22 cellular contexts compared by ENCODE assay signal in the genomic region with DNA sequence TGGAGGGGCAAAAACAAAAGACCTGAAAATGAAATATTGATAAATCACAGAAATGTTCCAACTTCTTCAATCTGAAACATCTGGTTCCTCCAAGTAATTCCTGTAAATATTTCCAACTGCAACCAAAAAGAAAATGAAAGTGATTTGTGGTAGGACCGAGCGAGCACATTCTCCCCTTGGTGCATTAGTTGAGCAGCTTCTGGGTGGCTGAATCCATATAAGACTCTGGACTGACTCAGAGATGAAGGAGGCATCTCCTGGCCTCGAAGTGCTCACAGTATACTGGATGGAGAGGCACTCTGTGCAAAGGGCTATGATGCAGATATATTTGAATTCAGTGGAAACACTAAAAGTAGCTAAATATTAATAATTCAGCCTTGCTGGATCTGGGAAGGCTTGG.
A peak's percentile ranks its signal among the peaks of the same experiment; 100 is the strongest.
DNase-seq lines count a peak whose midpoint lies in the region; ATAC-seq and TF ChIP-seq lines count a peak whose summit lies in the region.
"Had no signal": no experiment of that assay in that cellular context is flagged by ENCODE, and none has a peak within 500 bp of the region (broad histone marks: within the 10 kb centered on the region; RNA-seq: fewer than 3 reads in every experiment).

No MANE protein-coding gene starts in this region.

- no peak for DNase-seq in Right ventricle myocardium inferior (ENCODE audit: missing footprints)
- DNase-seq in right atrium auricular region (ENCODE audit: low spot score), result no peak
- peak; percentile 22 for DNase-seq in choroid plexus epithelial cell (ENCODE audit: low read depth)
- DNase-seq in right cardiac atrium, result no peak
- DNase-seq in NCI-H446 (lab: John Stamatoyannopoulos, UW), result no peak
- DNase-seq: 8988T; activated CD4-positive, alpha-beta T cell treated with anti-CD3 and anti-CD28 coated beads for 48 hours; activated CD8-positive, alpha-beta memory T cell treated with anti-CD3 and anti-CD28 coated beads, Interleukin-2, amount 50 U/mL, for 48 hours; activated naive CD4-positive, alpha-beta T cell; CD8-positive, alpha-beta T cell; DMS79 treated with DMSO at 0.1 percent for 48 hours; hippocampal formation; NCI-H1694; pancreas; stimulated activated CD4-positive, alpha-beta T cell treated with anti-CD3 and anti-CD28 coated beads, Interleukin-4, amount 100 ng/mL, for 4 hours; T-helper 9 cell; thyroid gland had no signal

- H3K27ac ChIP-seq in right atrium auricular region (no peak overlapping the region), right cardiac atrium (ENCODE audit: low read length) (no peak overlapping the region)
- H3K27ac ChIP-seq: coronary artery, pancreas, thyroid gland had no signal

- H3K9me3 ChIP-seq in right atrium auricular region, result no peaks in the 10 kb centered on the region
- no peaks in the 10 kb centered on the region for H3K9me3 ChIP-seq in right cardiac atrium (ENCODE audit: control insufficient read depth, low read length)
- H3K9me3 ChIP-seq: pancreas, thyroid gland had no signal

- WGBS in right cardiac atrium, result 61% methylated on average over 3 of the region's 3 CpGs

- ATAC-seq in Right ventricle myocardium inferior (peak; percentile 76), right cardiac atrium (peak; percentile 52 to 67), GM21786 (IDR thresholded peaks at IDR 0.05; ENCODE audit: unreplicated experiment) (no peak), HG03457 (IDR thresholded peaks at IDR 0.05; ENCODE audit: unreplicated experiment) (no peak), GM21825 (IDR thresholded peaks at IDR 0.05; ENCODE audit: unreplicated experiment) (no peak)
- ATAC-seq: CD8-positive, alpha-beta T cell had no signal

- TF ChIP-seq CTCF in right atrium auricular region (IDR thresholded peaks at IDR 0.05) (no peak), choroid plexus epithelial cell (conservative IDR thresholded peaks at IDR 0.05; ENCODE audit: low read depth, low read length) (no peak)

- H3K4me1 ChIP-seq in right atrium auricular region, result no peaks in the 10 kb centered on the region
- no peaks in the 10 kb centered on the region for H3K4me1 ChIP-seq in right cardiac atrium (ENCODE audit: control insufficient read depth, insufficient read depth, low read length)
- H3K4me1 ChIP-seq: pancreas, thyroid gland had no signal

- intact Hi-C loops in Right ventricle myocardium inferior (cut with DNase I) (no loop called here), right cardiac atrium (cut with DNase I) (no loop called here)

- H3K27me3 ChIP-seq in right atrium auricular region, result no peaks in the 10 kb centered on the region
- H3K27me3 ChIP-seq in right cardiac atrium (ENCODE audit: control insufficient read depth, insufficient read depth), result no peaks in the 10 kb centered on the region
- H3K27me3 ChIP-seq: pancreas, thyroid gland had no signal

- no peaks in the 10 kb centered on the region for H3K36me3 ChIP-seq in right atrium auricular region
- H3K36me3 ChIP-seq: pancreas, thyroid gland had no signal

- H3K4me3 ChIP-seq in right atrium auricular region (peak overlapping the region in 1 of 2 donors; percentile 17), choroid plexus epithelial cell (ENCODE audit: low read depth, low read length) (no peak overlapping the region), right cardiac atrium (ENCODE audit: low read length) (peak overlapping the region; percentile 45)
- H3K4me3 ChIP-seq: coronary artery, pancreas, skin epidermis, thyroid gland had no signal

Comparison
In these comparisons a context has a peak if more than half of its experiments do, and no peak if none do; other contexts are left out.
1. ATAC-seq: peak in Right ventricle myocardium inferior (single experiment) and right cardiac atrium (2 of 2); none in GM21786 (single experiment), HG03457 (single experiment) and GM21825 (single experiment).